In the genomic region with DNA sequence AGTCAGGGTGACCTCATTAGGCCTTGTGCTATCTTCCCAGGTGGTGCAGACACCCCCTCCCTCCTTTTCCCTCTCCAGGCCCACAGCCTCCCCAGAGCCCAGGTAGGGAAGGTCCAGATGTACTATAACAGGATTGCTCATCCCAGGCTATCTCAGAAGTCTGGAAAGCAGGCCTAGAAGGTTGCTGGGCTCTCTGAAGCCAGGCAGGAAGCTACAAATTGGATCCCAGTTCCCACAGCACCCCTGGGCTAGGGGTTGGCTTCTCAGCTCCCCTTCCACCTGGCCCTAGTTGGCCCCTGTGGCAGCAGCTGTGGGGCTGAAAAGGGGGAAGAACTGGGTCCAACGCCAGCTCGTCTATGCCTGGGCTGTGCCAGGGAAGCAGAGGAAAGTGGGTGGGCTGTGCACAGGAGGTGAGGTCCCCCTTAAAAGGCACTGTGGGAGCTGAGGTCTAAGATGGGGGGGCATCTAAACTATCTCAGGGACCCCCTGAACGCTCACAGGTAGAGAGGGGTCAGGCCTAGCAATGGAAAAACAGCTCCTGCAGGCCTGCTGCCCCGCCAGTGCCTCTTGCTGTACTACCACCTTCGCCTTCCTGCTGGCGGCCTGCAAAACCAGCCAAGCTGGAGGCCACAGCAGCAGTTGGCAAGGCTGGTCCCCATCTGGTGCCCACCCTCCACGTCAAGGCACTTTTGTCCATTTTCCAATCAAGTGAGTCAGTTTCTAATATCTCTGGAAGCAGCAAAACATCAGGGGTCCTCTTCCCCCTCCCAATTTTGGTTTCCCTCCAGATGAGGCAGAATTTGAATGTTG, we compare ENCODE assay signal across 20 cellular contexts. TPM values are rescaled to one million over a fixed set of nuclear protein-coding genes. Genes with fewer than 3 reads are reported as not detected.
DNase-seq lines count a peak whose midpoint lies in the region; ATAC-seq, FAIRE-seq and TF ChIP-seq lines count a peak whose summit lies in the region.
"Had no signal": no experiment of that assay in that cellular context is flagged by ENCODE, and none has a peak within 500 bp of the region (broad histone marks: within the 10 kb centered on the region; RNA-seq: fewer than 3 reads in every experiment).

No MANE protein-coding gene starts in this region.

- no peak for TF ChIP-seq CTCF in MM.1S (IDR thresholded peaks at IDR 0.05; ENCODE audit: low read length)
- no peak for TF ChIP-seq CTCF in left ventricle myocardium inferior (IDR thresholded peaks at IDR 0.05; ENCODE audit: borderline replicate concordance)

- no peak overlapping the region for H4K91ac ChIP-seq in mesenchymal stem cell (ENCODE audit: low read length)

- no peaks in the 10 kb centered on the region for H3K27me3 Mint-ChIP-seq in activated CD4-positive, alpha-beta T cell treated with anti-CD3 and anti-CD28 coated beads, Interleukin-2, amount 10 ng/mL, durations not matched to agents 7 days and 5 days
- H3K27me3 Mint-ChIP-seq in activated CD4-positive, alpha-beta memory T cell treated with anti-CD3 and anti-CD28 coated beads, Interleukin-2, amount 10 ng/mL, durations not matched to agents 7 days and 5 days, result no peaks in the 10 kb centered on the region
- H3K27me3 Mint-ChIP-seq: activated CD4-positive, alpha-beta T cell treated with anti-CD3 and anti-CD28 coated beads for 36 hours; IgD-negative memory B cell; stimulated activated naive CD8-positive, alpha-beta T cell treated with anti-CD3 and anti-CD28 coated beads, Interleukin-15, amount 100 ng/mL, for 72 hours had no signal

- peak overlapping the region; percentile 70 for H3K27ac Mint-ChIP-seq in activated CD4-positive, alpha-beta T cell treated with anti-CD3 and anti-CD28 coated beads, Interleukin-2, amount 10 ng/mL, durations not matched to agents 7 days and 5 days
- H3K27ac Mint-ChIP-seq in activated CD4-positive, alpha-beta memory T cell treated with anti-CD3 and anti-CD28 coated beads, Interleukin-2, amount 10 ng/mL, durations not matched to agents 7 days and 5 days, result peak overlapping the region; percentile 37

- H2AFZ ChIP-seq in mesenchymal stem cell (ENCODE audit: low read depth, low read length), result no peak overlapping the region
- no peak overlapping the region for H2AFZ ChIP-seq in MM.1S (ENCODE audit: low read length)

- H3K4me1 Mint-ChIP-seq in activated CD4-positive, alpha-beta T cell treated with anti-CD3 and anti-CD28 coated beads, Interleukin-2, amount 10 ng/mL, durations not matched to agents 7 days and 5 days, result peaks cover 19% of the 10 kb centered on the region
- H3K4me1 Mint-ChIP-seq in activated CD4-positive, alpha-beta memory T cell treated with anti-CD3 and anti-CD28 coated beads, Interleukin-2, amount 10 ng/mL, durations not matched to agents 7 days and 5 days, result peaks cover 6% of the 10 kb centered on the region

- ATAC-seq in HG02678 (IDR thresholded peaks at IDR 0.05; ENCODE audit: unreplicated experiment), result no peak
- ATAC-seq: left ventricle myocardium superior had no signal

- intact Hi-C loops in left ventricle myocardium inferior (cut with micrococcal nuclease), result no loop called here

- H2BK12ac ChIP-seq in mesenchymal stem cell (ENCODE audit: low read length in 2 of 2), result no peak overlapping the region

- H3F3A ChIP-seq in MM.1S (ENCODE audit: insufficient read depth, low read length), result peaks cover 3% of the 10 kb centered on the region; the same call in 1 of the 2 replicates

- H3K4me1 ChIP-seq in mesenchymal stem cell (ENCODE audit: control insufficient read depth, insufficient read depth, low read depth, low read length), result peaks cover 2% of the 10 kb centered on the region
- no peaks in the 10 kb centered on the region for H3K4me1 ChIP-seq in MM.1S (ENCODE audit: low read length)
- peaks cover 7% of the 10 kb centered on the region for H3K4me1 ChIP-seq in left ventricle myocardium inferior
- H3K4me1 ChIP-seq: upper lobe of right lung had no signal

- no peak overlapping the region for H2BK5ac ChIP-seq in mesenchymal stem cell (ENCODE audit: low read depth, low read length, poor library complexity, severe bottlenecking)

- no peak overlapping the region for H3K14ac ChIP-seq in mesenchymal stem cell (ENCODE audit: low read length in 2 of 2)

- H2BK120ac ChIP-seq in mesenchymal stem cell (ENCODE audit: low read depth, low read length), result no peak overlapping the region

- H3K4me3 ChIP-seq in mesenchymal stem cell (ENCODE audit: insufficient read depth in 1 of 2, low read depth in 1 of 2, low read length in 2 of 2), result no peak overlapping the region
- no peak overlapping the region for H3K4me3 ChIP-seq in MM.1S (ENCODE audit: low read length)
- no peak overlapping the region for H3K4me3 ChIP-seq in left ventricle myocardium inferior
- H3K4me3 ChIP-seq: esophagus squamous epithelium, HAP-1, pancreas, upper lobe of right lung had no signal

- CTCF ChIA-PET in activated CD4-positive, alpha-beta T cell treated with anti-CD3 and anti-CD28 coated beads, Interleukin-2, amount 10 ng/mL, durations not matched to agents 7 days and 5 days (lab: Charles Lee), result interaction anchor here (0.5 to 1.7 kb wide), 3 partner anchors 9 to 394 kb away, joined by 3 to 7 read pairs (median 3); no protein-coding TSS in a partner anchor
- CTCF ChIA-PET in activated CD4-positive, alpha-beta memory T cell treated with anti-CD3 and anti-CD28 coated beads, Interleukin-2, amount 10 ng/mL, durations not matched to agents 7 days and 5 days (lab: Charles Lee), result interaction anchor here (1.2 kb wide), 1 partner anchor 17 kb away, joined by 4 read pairs; no protein-coding TSS in a partner anchor

- H3K4ac ChIP-seq in mesenchymal stem cell (ENCODE audit: low read depth in 1 of 2, low read length in 2 of 2), result no peak overlapping the region

- POLR2A ChIA-PET in activated CD4-positive, alpha-beta T cell treated with anti-CD3 and anti-CD28 coated beads, Interleukin-2, amount 10 ng/mL, durations not matched to agents 7 days and 5 days (lab: Charles Lee), result interaction anchor here (0.5 to 0.6 kb wide), 2 partner anchors 39 to 245 kb away, joined by 3 to 4 read pairs; no protein-coding TSS in a partner anchor
- POLR2A ChIA-PET in activated CD4-positive, alpha-beta memory T cell treated with anti-CD3 and anti-CD28 coated beads, Interleukin-2, amount 10 ng/mL, durations not matched to agents 7 days and 5 days (lab: Charles Lee), result interaction anchor here (0.7 to 7.0 kb wide), 7 partner anchors 7 to 62 kb away, joined by 3 to 59 read pairs (median 4); a partner anchor contains a TSS

- H3K9ac ChIP-seq in mesenchymal stem cell (ENCODE audit: low read length), result no peak overlapping the region
- H3K9ac ChIP-seq in MM.1S (ENCODE audit: low read length), result no peak overlapping the region

- 97% methylated on average over 7 of the region's 7 CpGs for WGBS in mesenchymal stem cell

- no peak overlapping the region for H3K18ac ChIP-seq in mesenchymal stem cell (ENCODE audit: low read depth in 1 of 2, low read length in 2 of 2)

- H3K79me2 ChIP-seq in MM.1S (ENCODE audit: low read length), result no peaks in the 10 kb centered on the region

- H3K4me3 Mint-ChIP-seq in activated CD4-positive, alpha-beta T cell treated with anti-CD3 and anti-CD28 coated beads, Interleukin-2, amount 10 ng/mL, durations not matched to agents 7 days and 5 days, result no peak overlapping the region
- no peak overlapping the region for H3K4me3 Mint-ChIP-seq in activated CD4-positive, alpha-beta memory T cell treated with anti-CD3 and anti-CD28 coated beads, Interleukin-2, amount 10 ng/mL, durations not matched to agents 7 days and 5 days
- H3K4me3 Mint-ChIP-seq: activated CD4-positive, alpha-beta T cell treated with anti-CD3 and anti-CD28 coated beads for 36 hours; IgD-negative memory B cell; stimulated activated naive CD8-positive, alpha-beta T cell treated with anti-CD3 and anti-CD28 coated beads, Interleukin-15, amount 100 ng/mL, for 72 hours had no signal

- no peak overlapping the region for H2BK15ac ChIP-seq in mesenchymal stem cell (ENCODE audit: low read depth, poor library complexity, severe bottlenecking)

- no peaks in the 10 kb centered on the region for H3K9me3 Mint-ChIP-seq in activated CD4-positive, alpha-beta T cell treated with anti-CD3 and anti-CD28 coated beads, Interleukin-2, amount 10 ng/mL, durations not matched to agents 7 days and 5 days
- H3K9me3 Mint-ChIP-seq in activated CD4-positive, alpha-beta memory T cell treated with anti-CD3 and anti-CD28 coated beads, Interleukin-2, amount 10 ng/mL, durations not matched to agents 7 days and 5 days, result no peaks in the 10 kb centered on the region
- H3K9me3 Mint-ChIP-seq: IgD-negative memory B cell; stimulated activated naive CD8-positive, alpha-beta T cell treated with anti-CD3 and anti-CD28 coated beads, Interleukin-15, amount 100 ng/mL, for 72 hours had no signal

- DNase-seq in activated CD4-positive, alpha-beta T cell treated with anti-CD3 and anti-CD28 coated beads, Interleukin-2, amount 10 ng/mL, durations not matched to agents 7 days and 5 days, result no peak
- no peak for DNase-seq in activated CD4-positive, alpha-beta T cell treated with anti-CD3 and anti-CD28 coated beads for 4 hours
- DNase-seq in GM12891 (ENCODE audit: insufficient read length, low spot score) (no peak), mesenchymal stem cell (no peak), MM.1S (no peak), left ventricle myocardium inferior (no peak)
- DNase-seq in activated CD4-positive, alpha-beta memory T cell treated with anti-CD3 and anti-CD28 coated beads, Interleukin-2, amount 10 ng/mL, durations not matched to agents 7 days and 5 days, result no peak
- DNase-seq: activated CD4-positive, alpha-beta T cell treated with anti-CD3 and anti-CD28 coated beads for 36 hours; cerebellar nuclear complex; effector CD4-positive, alpha-beta T cell; esophagus squamous epithelium; left ventricle myocardium superior; MV-4-11; NCI-H2081 treated with DMSO at 0.1 percent for 48 hours; stimulated activated naive CD8-positive, alpha-beta T cell treated with anti-CD3 and anti-CD28 coated beads, Interleukin-15, amount 100 ng/mL, for 72 hours; upper lobe of right lung had no signal

- H3K27ac ChIP-seq in mesenchymal stem cell (ENCODE audit: low read length, poor library complexity, severe bottlenecking), result no peak overlapping the region
- H3K27ac ChIP-seq in MM.1S (ENCODE audit: low read length), result no peak overlapping the region
- no peak overlapping the region for H3K27ac ChIP-seq in left ventricle myocardium inferior (replicated peaks)
- H3K27ac ChIP-seq: pancreas, upper lobe of right lung had no signal

- no peak overlapping the region for H4K8ac ChIP-seq in mesenchymal stem cell (ENCODE audit: low read length)

- H3K23ac ChIP-seq in mesenchymal stem cell (ENCODE audit: low read length in 2 of 2), result no peak overlapping the region

- H3K36me3 ChIP-seq in mesenchymal stem cell (ENCODE audit: control insufficient read depth in 1 of 2, insufficient read depth in 2 of 2, low read depth in 1 of 2, low read length in 2 of 2) (peaks cover 44 to 50% of the 10 kb centered on the region in 2 experiments), MM.1S (replicated peaks; ENCODE audit: insufficient read depth, low read length) (peaks cover 5% of the 10 kb centered on the region; the same call in 1 of the 2 replicates), left ventricle myocardium inferior (peaks cover 36% of the 10 kb centered on the region)

- no peaks in the 10 kb centered on the region; the same call in 1 of the 2 replicates for H4K20me1 ChIP-seq in MM.1S (ENCODE audit: insufficient read depth, low read length)

- no peaks in the 10 kb centered on the region for H3K9me2 ChIP-seq in MM.1S (replicated peaks; ENCODE audit: insufficient read depth, low read length)

- H3K27me3 ChIP-seq in mesenchymal stem cell (ENCODE audit: control insufficient read depth in 1 of 2, insufficient read depth in 1 of 2, low read length in 2 of 2) (no peaks in the 10 kb centered on the region), MM.1S (replicated peaks; ENCODE audit: insufficient read depth, low read length) (no peaks in the 10 kb centered on the region), left ventricle myocardium inferior (ENCODE audit: low read depth) (no peaks in the 10 kb centered on the region)
- H3K27me3 ChIP-seq: esophagus squamous epithelium, pancreas, upper lobe of right lung had no signal

- no peak for FAIRE-seq in GM12891 (lab: Jason Lieb, UNC)
- FAIRE-seq: pancreas had no signal

- H3K79me1 ChIP-seq in mesenchymal stem cell (replicated peaks; ENCODE audit: low read length, poor library complexity, severe bottlenecking), result no peaks in the 10 kb centered on the region

- H2AK5ac ChIP-seq in mesenchymal stem cell (ENCODE audit: low read length, severe bottlenecking), result peak overlapping the region; percentile 21

- H3K4me2 ChIP-seq in mesenchymal stem cell (ENCODE audit: low read length, poor library complexity, severe bottlenecking) (no peak overlapping the region), MM.1S (ENCODE audit: low read depth, low read length) (no peak overlapping the region)

- no peaks in the 10 kb centered on the region for H3K9me3 ChIP-seq in mesenchymal stem cell (ENCODE audit: control insufficient read depth, low read length)
- H3K9me3 ChIP-seq in MM.1S (replicated peaks; ENCODE audit: insufficient read depth, low read length), result no peaks in the 10 kb centered on the region
- no peaks in the 10 kb centered on the region for H3K9me3 ChIP-seq in left ventricle myocardium inferior (replicated peaks)
- H3K9me3 ChIP-seq: esophagus squamous epithelium, HAP-1, pancreas, upper lobe of right lung had no signal

- H3K36me3 Mint-ChIP-seq in activated CD4-positive, alpha-beta T cell treated with anti-CD3 and anti-CD28 coated beads, Interleukin-2, amount 10 ng/mL, durations not matched to agents 7 days and 5 days (ENCODE audit: low read depth), result peaks cover 83% of the 10 kb centered on the region
- peaks cover 89% of the 10 kb centered on the region for H3K36me3 Mint-ChIP-seq in activated CD4-positive, alpha-beta memory T cell treated with anti-CD3 and anti-CD28 coated beads, Interleukin-2, amount 10 ng/mL, durations not matched to agents 7 days and 5 days (ENCODE audit: low read depth)

- no peak; the same call in 1 of the 2 replicates for TF ChIP-seq POLR2A in GM12891 (IDR thresholded peaks at IDR 0.05; ENCODE audit: low read depth, low read length)

RNA-seq across cellular contexts. Expression of a gene that starts 13.3 kb away (rescaled TPM):
- 10 to 100 TPM; 35.3 to 50.9 TPM for total RNA-seq in activated CD4-positive, alpha-beta T cell treated with anti-CD3 and anti-CD28 coated beads, Interleukin-2, amount 10 ng/mL, durations not matched to agents 7 days and 5 days
- polyA plus RNA-seq in GM12891 (2012; ENCODE audit: low read depth, missing spikeins), result 12.0 TPM
- 10 to 100 TPM; 51.8 to 64.0 TPM for total RNA-seq in activated CD4-positive, alpha-beta memory T cell treated with anti-CD3 and anti-CD28 coated beads, Interleukin-2, amount 10 ng/mL, durations not matched to agents 7 days and 5 days
- polyA plus RNA-seq in mesenchymal stem cell (2013, experiment 1 of 2), result 28.5 TPM
- 28.7 TPM for polyA plus RNA-seq in mesenchymal stem cell (2013, experiment 2 of 2)
- 16.2 TPM for total RNA-seq in left ventricle myocardium inferior

RNA-seq across cellular contexts. Expression of a gene that starts 21.0 kb away (rescaled TPM):
- 100 to 1,000 TPM; 331 to 351 TPM for total RNA-seq in activated CD4-positive, alpha-beta T cell treated with anti-CD3 and anti-CD28 coated beads, Interleukin-2, amount 10 ng/mL, durations not matched to agents 7 days and 5 days
- polyA plus RNA-seq in GM12891 (2012; ENCODE audit: low read depth, missing spikeins), result 65.4 TPM
- 100 to 1,000 TPM; 229 TPM for total RNA-seq in activated CD4-positive, alpha-beta memory T cell treated with anti-CD3 and anti-CD28 coated beads, Interleukin-2, amount 10 ng/mL, durations not matched to agents 7 days and 5 days
- 16.7 TPM for polyA plus RNA-seq in mesenchymal stem cell (2013, experiment 1 of 2)
- polyA plus RNA-seq in mesenchymal stem cell (2013, experiment 2 of 2), result 15.1 TPM
- total RNA-seq in left ventricle myocardium inferior, result 13.0 TPM

Comparison
In these comparisons a context has a peak if more than half of its experiments do, and no peak if none do; other contexts are left out.
1. RNA of a gene that starts 21.0 kb away (total RNA-seq): 331 to 351 TPM in activated CD4-positive, alpha-beta T cell treated with anti-CD3 and anti-CD28 coated beads, Interleukin-2, amount 10 ng/mL, durations not matched to agents 7 days and 5 days and 229 TPM in activated CD4-positive, alpha-beta memory T cell treated with anti-CD3 and anti-CD28 coated beads, Interleukin-2, amount 10 ng/mL, durations not matched to agents 7 days and 5 days; 13.0 TPM in left ventricle myocardium inferior (single experiment); every median in the first group is over 10 times any median in the second.